In genomic region chrX:97266406-97267121, GRCh38 we compare ENCODE assay signal across 1 cellular context.
TF ChIP-seq lines count a peak whose summit lies in the region.

No MANE protein-coding gene starts in this region.

TF ChIP-seq in SK-N-SH, 30 proteins besides CTCF, POLR2A, EP300 and RAD21 (continued from another document):
- TF ChIP-seq RCOR1 (IDR thresholded peaks at IDR 0.05; ENCODE audit: low read length) (peak; percentile 35; the same call in 1 of the 2 replicates), FOSL2 (IDR thresholded peaks at IDR 0.05; ENCODE audit: borderline replicate concordance, low read depth) (no peak), CHD2 (IDR thresholded peaks at IDR 0.05; ENCODE audit: low read length, partially characterized antibody) (no peak)
- TF ChIP-seq, protein P1, sequence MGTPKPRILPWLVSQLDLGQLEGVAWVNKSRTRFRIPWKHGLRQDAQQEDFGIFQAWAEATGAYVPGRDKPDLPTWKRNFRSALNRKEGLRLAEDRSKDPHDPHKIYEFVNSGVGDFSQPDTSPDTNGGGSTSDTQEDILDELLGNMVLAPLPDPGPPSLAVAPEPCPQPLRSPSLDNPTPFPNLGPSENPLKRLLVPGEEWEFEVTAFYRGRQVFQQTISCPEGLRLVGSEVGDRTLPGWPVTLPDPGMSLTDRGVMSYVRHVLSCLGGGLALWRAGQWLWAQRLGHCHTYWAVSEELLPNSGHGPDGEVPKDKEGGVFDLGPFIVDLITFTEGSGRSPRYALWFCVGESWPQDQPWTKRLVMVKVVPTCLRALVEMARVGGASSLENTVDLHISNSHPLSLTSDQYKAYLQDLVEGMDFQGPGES (IDR thresholded peaks at IDR 0.05; ENCODE audit: low read depth, low read length), result no peak
TF ChIP-seq in SK-N-SH: peak in this region for 6.
